ENCODE assay signal across 1 cellular context in genomic region chr15:89450076-89451006, GRCh38.
TF ChIP-seq lines count a peak whose summit lies in the region.

No MANE protein-coding gene starts in this region.

TF ChIP-seq in H1, 55 proteins besides CTCF, POLR2A, EP300 and RAD21:
- TF ChIP-seq ASH2L (IDR thresholded peaks at IDR 0.05; ENCODE audit: low read length) (no peak), CTBP2 (IDR thresholded peaks at IDR 0.05; ENCODE audit: borderline replicate concordance, insufficient read depth, insufficient read length, low read length) (no peak), RNF2 (IDR thresholded peaks at IDR 0.05; ENCODE audit: borderline replicate concordance, low read depth, low read length, missing control alignments, poor library complexity, severe bottlenecking) (no peak), HDAC6 (IDR thresholded peaks at IDR 0.05; ENCODE audit: low read depth, low read length) (no peak), KDM4A (IDR thresholded peaks at IDR 0.05; ENCODE audit: low read depth, low read length, severe bottlenecking) (no peak), RBBP5 (IDR thresholded peaks at IDR 0.05; ENCODE audit: borderline replicate concordance, low read depth, low read length) (no peak), BCL11A (IDR thresholded peaks at IDR 0.05; ENCODE audit: low read depth in 2 of 2, low read length in 2 of 2) (no peak)
